Comparison of ENCODE assay signal across 2 cellular contexts in the genomic region with DNA sequence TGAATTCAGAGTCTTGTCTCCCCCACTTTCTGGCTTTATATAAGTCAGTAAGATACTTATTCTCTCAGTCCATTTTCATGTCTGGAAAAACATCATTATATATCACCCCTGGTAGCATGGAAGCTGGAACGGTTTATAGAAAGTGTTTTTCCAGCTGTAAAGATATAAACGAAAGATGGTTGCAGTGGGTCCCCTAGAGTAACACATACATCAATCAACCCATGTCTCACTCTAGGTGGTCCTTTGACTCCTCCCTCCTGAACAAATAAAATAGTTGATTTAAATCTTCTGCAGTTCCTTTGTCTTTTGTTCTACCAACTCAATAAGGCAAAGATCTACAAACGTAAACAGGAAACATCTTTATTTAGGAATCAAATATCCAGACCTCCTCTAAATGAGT.
TF ChIP-seq lines count a peak whose summit lies in the region.

No MANE protein-coding gene starts in this region.

TF ChIP-seq in HCT116, 20 proteins besides CTCF, POLR2A, EP300 and RAD21 (continued from another document):
- no peak for TF ChIP-seq ELF1 (IDR thresholded peaks at IDR 0.05; ENCODE audit: borderline replicate concordance, low read depth)
- TF ChIP-seq, protein P1, sequence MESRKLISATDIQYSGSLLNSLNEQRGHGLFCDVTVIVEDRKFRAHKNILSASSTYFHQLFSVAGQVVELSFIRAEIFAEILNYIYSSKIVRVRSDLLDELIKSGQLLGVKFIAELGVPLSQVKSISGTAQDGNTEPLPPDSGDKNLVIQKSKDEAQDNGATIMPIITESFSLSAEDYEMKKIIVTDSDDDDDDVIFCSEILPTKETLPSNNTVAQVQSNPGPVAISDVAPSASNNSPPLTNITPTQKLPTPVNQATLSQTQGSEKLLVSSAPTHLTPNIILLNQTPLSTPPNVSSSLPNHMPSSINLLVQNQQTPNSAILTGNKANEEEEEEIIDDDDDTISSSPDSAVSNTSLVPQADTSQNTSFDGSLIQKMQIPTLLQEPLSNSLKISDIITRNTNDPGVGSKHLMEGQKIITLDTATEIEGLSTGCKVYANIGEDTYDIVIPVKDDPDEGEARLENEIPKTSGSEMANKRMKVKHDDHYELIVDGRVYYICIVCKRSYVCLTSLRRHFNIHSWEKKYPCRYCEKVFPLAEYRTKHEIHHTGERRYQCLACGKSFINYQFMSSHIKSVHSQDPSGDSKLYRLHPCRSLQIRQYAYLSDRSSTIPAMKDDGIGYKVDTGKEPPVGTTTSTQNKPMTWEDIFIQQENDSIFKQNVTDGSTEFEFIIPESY (IDR thresholded peaks at IDR 0.05; ENCODE audit: extremely low read depth, insufficient replicate concordance, low read length) = no peak

TF ChIP-seq in IMR-90, 13 proteins besides CTCF, POLR2A, EP300 and RAD21:
- TF ChIP-seq, protein P2, sequence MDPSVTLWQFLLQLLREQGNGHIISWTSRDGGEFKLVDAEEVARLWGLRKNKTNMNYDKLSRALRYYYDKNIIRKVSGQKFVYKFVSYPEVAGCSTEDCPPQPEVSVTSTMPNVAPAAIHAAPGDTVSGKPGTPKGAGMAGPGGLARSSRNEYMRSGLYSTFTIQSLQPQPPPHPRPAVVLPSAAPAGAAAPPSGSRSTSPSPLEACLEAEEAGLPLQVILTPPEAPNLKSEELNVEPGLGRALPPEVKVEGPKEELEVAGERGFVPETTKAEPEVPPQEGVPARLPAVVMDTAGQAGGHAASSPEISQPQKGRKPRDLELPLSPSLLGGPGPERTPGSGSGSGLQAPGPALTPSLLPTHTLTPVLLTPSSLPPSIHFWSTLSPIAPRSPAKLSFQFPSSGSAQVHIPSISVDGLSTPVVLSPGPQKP (IDR thresholded peaks at IDR 0.05; ENCODE audit: borderline replicate concordance, low read depth, low read length) = no peak
- no peak for TF ChIP-seq MAFK (IDR thresholded peaks at IDR 0.05; ENCODE audit: low read depth, low read length)
- TF ChIP-seq RCOR1 (IDR thresholded peaks at IDR 0.05; ENCODE audit: insufficient replicate concordance, low read length) = no peak
- TF ChIP-seq SMC3 (IDR thresholded peaks at IDR 0.05; ENCODE audit: low read depth, low read length) = no peak
- no peak for TF ChIP-seq CHD1 (IDR thresholded peaks at IDR 0.05; ENCODE audit: low read depth, low read length)
- TF ChIP-seq RFX5 (IDR thresholded peaks at IDR 0.05; ENCODE audit: low read depth, low read length) = no peak
- no peak for TF ChIP-seq MAZ (IDR thresholded peaks at IDR 0.05; ENCODE audit: borderline replicate concordance, low read depth, low read length)
